23 cellular contexts compared by ENCODE assay signal in the genomic region with DNA sequence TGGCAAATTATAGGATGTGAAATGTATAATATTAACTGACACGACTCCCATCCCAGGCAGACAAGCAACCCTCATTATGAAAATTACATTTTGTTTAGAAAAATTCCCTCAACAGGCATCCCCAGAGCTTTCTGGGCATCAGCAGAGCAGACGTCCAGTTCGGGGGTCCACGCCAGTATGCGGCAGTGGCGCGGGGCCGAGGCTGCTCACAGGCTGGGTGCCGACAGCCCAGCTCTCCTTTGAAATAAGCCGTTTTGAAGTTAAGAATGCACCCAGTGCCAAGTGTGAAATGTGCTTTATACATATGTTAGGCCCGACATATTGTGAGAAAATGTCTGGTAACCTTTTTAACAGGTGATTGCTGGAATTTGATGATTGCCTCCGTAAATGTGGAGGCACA.
"Had no signal": no experiment of that assay in that cellular context is flagged by ENCODE, and none has a peak within 500 bp of the region (broad histone marks: within the 10 kb centered on the region; RNA-seq: fewer than 3 reads in every experiment).

No MANE protein-coding gene starts in this region.

- H3K4me3 ChIP-seq: SJCRH30 had no signal

- H3K9me3 ChIP-seq: SJCRH30 had no signal

- ATAC-seq: HepG2, Panc1, PC-3, SK-N-SH treated with all-trans-retinoic acid at 6 μM for 48 hours had no signal

- H3K4me1 ChIP-seq: SJCRH30 had no signal

- H3K27me3 ChIP-seq: SJCRH30 had no signal

- H3K27ac ChIP-seq: RWPE1, SJCRH30 had no signal

- DNase-seq: IMR-90, Karpas-422, KG1, MM.1S, NCI-H1092 treated with DMSO at 0.1 percent for 48 hours, NCI-H1436, NCI-H187, NCI-H2029, NCI-H2081 treated with DMSO at 0.1 percent for 48 hours, NCI-H2171, NCI-H226, NCI-H446, NCI-H510A, NCI-H524 treated with DMSO at 0.1 percent for 48 hours, NCI-H69, NCI-H774, PC-3, SHP77 treated with DMSO at 0.1 percent for 48 hours, SJCRH30 had no signal
